27 cellular contexts compared by ENCODE assay signal in genomic region chr20:58921564-58921963, GRCh38. TPM values are rescaled to one million over a fixed set of nuclear protein-coding genes. Genes with fewer than 3 reads are reported as not detected.
DNase-seq lines count a peak whose midpoint lies in the region; ATAC-seq and TF ChIP-seq lines count a peak whose summit lies in the region.
"Had no signal": no experiment of that assay in that cellular context is flagged by ENCODE, and none has a peak within 500 bp of the region (broad histone marks: within the 10 kb centered on the region; RNA-seq: fewer than 3 reads in every experiment).

No MANE protein-coding gene starts in this region.

- no peak overlapping the region for H3K4me3 Mint-ChIP-seq in stimulated activated naive CD8-positive, alpha-beta T cell treated with anti-CD3 and anti-CD28 coated beads, Interleukin-15, amount 100 ng/mL, for 72 hours
- H3K4me3 Mint-ChIP-seq: activated CD4-positive, alpha-beta memory T cell treated with anti-CD3 and anti-CD28 coated beads for 36 hours; activated naive CD8-positive, alpha-beta T cell treated with anti-CD3 and anti-CD28 coated beads, Interleukin-2, amount 10 ng/mL, durations not matched to agents 7 days and 5 days; dendritic cell treated with granulocyte-macrophage colony-stimulating factor and Interleukin-4, amounts not matched to agents 40 ng/mL and 50 ng/mL, for 4 days; H9; natural killer cell treated with Interleukin-12 subunit alpha and Interleukin-12 subunit beta and Interleukin-15 and Interleukin-18, amount 100 ng/mL, for 72 hours; stimulated activated memory B cell treated with anti-CD40 and anti-IgM and Interleukin-4, amounts not matched to agents 10 μg/mL and 1 μg/mL and 100 μg/mL, for 72 hours; T-cell had no signal

- H3K27ac ChIP-seq in thyroid gland (no peak overlapping the region), sigmoid colon (no peak overlapping the region)
- H3K27ac ChIP-seq: BLaER1, spleen, uterus had no signal

- H3K36me3 ChIP-seq in thyroid gland (no peaks in the 10 kb centered on the region), sigmoid colon (no peaks in the 10 kb centered on the region)
- H3K36me3 ChIP-seq: BLaER1, spleen, uterus had no signal

- H3K4me1 Mint-ChIP-seq in stimulated activated naive CD8-positive, alpha-beta T cell treated with anti-CD3 and anti-CD28 coated beads, Interleukin-15, amount 100 ng/mL, for 72 hours: no peaks in the 10 kb centered on the region
- H3K4me1 Mint-ChIP-seq: activated naive CD8-positive, alpha-beta T cell treated with anti-CD3 and anti-CD28 coated beads, Interleukin-2, amount 10 ng/mL, durations not matched to agents 7 days and 5 days; stimulated activated memory B cell treated with anti-CD40 and anti-IgM and Interleukin-4, amounts not matched to agents 10 μg/mL and 1 μg/mL and 100 μg/mL, for 72 hours; T-cell had no signal

- WGBS in thyroid gland, 2 donors: 60 to 64% methylated on average over 6 of the region's 6 CpGs
- WGBS in sigmoid colon, 2 donors: 60 to 76% methylated on average over 6 of the region's 6 CpGs

- ATAC-seq in stimulated activated naive CD8-positive, alpha-beta T cell treated with anti-CD3 and anti-CD28 coated beads, Interleukin-15, amount 100 ng/mL, for 72 hours: no peak
- ATAC-seq: natural killer cell treated with Interleukin-12 subunit alpha and Interleukin-12 subunit beta and Interleukin-15 and Interleukin-18, amount 100 ng/mL, for 72 hours; Panc1; stimulated activated memory B cell treated with anti-CD40 and anti-IgM and Interleukin-4, amounts not matched to agents 10 μg/mL and 1 μg/mL and 100 μg/mL, for 72 hours; T-cell had no signal

- H3K9me3 ChIP-seq in thyroid gland (no peaks in the 10 kb centered on the region), sigmoid colon (no peaks in the 10 kb centered on the region)
- H3K9me3 ChIP-seq: BLaER1, spleen, uterus had no signal

- no peak for TF ChIP-seq CTCF in thyroid gland (IDR thresholded peaks at IDR 0.05)
- TF ChIP-seq CTCF in sigmoid colon (IDR thresholded peaks at IDR 0.05): no peak

- peaks cover 0 to 8% of the 10 kb centered on the region in 2 donors for H3K9me3 Mint-ChIP-seq in stimulated activated naive CD8-positive, alpha-beta T cell treated with anti-CD3 and anti-CD28 coated beads, Interleukin-15, amount 100 ng/mL, for 72 hours
- H3K9me3 Mint-ChIP-seq: activated CD4-positive, alpha-beta memory T cell treated with anti-CD3 and anti-CD28 coated beads for 36 hours; activated naive CD8-positive, alpha-beta T cell treated with anti-CD3 and anti-CD28 coated beads, Interleukin-2, amount 10 ng/mL, durations not matched to agents 7 days and 5 days; dendritic cell treated with granulocyte-macrophage colony-stimulating factor and Interleukin-4, amounts not matched to agents 40 ng/mL and 50 ng/mL, for 4 days; H9; natural killer cell treated with Interleukin-12 subunit alpha and Interleukin-12 subunit beta and Interleukin-15 and Interleukin-18, amount 100 ng/mL, for 72 hours; stimulated activated memory B cell treated with anti-CD40 and anti-IgM and Interleukin-4, amounts not matched to agents 10 μg/mL and 1 μg/mL and 100 μg/mL, for 72 hours; T-cell had no signal

- TF ChIP-seq EP300 in sigmoid colon (IDR thresholded peaks at IDR 0.05): no peak

- peaks cover 4 to 10% of the 10 kb centered on the region in 2 donors for H3K4me1 ChIP-seq in thyroid gland
- H3K4me1 ChIP-seq in sigmoid colon: no peaks in the 10 kb centered on the region
- H3K4me1 ChIP-seq: spleen, uterus had no signal

- peaks cover 9% of the 10 kb centered on the region for H3K27me3 Mint-ChIP-seq in stimulated activated naive CD8-positive, alpha-beta T cell treated with anti-CD3 and anti-CD28 coated beads, Interleukin-15, amount 100 ng/mL, for 72 hours
- H3K27me3 Mint-ChIP-seq: activated CD4-positive, alpha-beta memory T cell treated with anti-CD3 and anti-CD28 coated beads for 36 hours; stimulated activated memory B cell treated with anti-CD40 and anti-IgM and Interleukin-4, amounts not matched to agents 10 μg/mL and 1 μg/mL and 100 μg/mL, for 72 hours; T-cell had no signal

- H3K27me3 ChIP-seq in thyroid gland (no peaks in the 10 kb centered on the region), sigmoid colon (no peaks in the 10 kb centered on the region)
- H3K27me3 ChIP-seq: BLaER1, spleen, uterus had no signal

- intact Hi-C loops in thyroid gland (cut with DNase I): no loop called here
- intact Hi-C loops in sigmoid colon (cut with DNase I): no loop called here

- peak; percentile 66 to 70 for DNase-seq in NCI-H524 (lab: John Stamatoyannopoulos, UW)
- no peak for DNase-seq in NCI-H524 treated with DMSO at 0.1 percent for 48 hours (lab: John Stamatoyannopoulos, UW)
- DNase-seq in NCI-H128 (lab: John Stamatoyannopoulos, UW; ENCODE audit: unreplicated experiment): peak; percentile 68
- DNase-seq in NCI-H2227 treated with DMSO at 0.1 percent for 48 hours (lab: John Stamatoyannopoulos, UW): peak; percentile 88
- DNase-seq in thyroid gland: peak; percentile 50 to 57
- no peak for DNase-seq in stimulated activated naive CD8-positive, alpha-beta T cell treated with anti-CD3 and anti-CD28 coated beads, Interleukin-15, amount 100 ng/mL, for 72 hours
- no peak for DNase-seq in sigmoid colon
- no peak for DNase-seq in NCI-H446 treated with DMSO at 0.1 percent for 48 hours (lab: John Stamatoyannopoulos, UW)
- DNase-seq: ACHN; activated CD4-positive, alpha-beta memory T cell treated with anti-CD3 and anti-CD28 coated beads for 36 hours; activated CD4-positive, CD25-positive, alpha-beta regulatory T cell; activated naive CD8-positive, alpha-beta T cell treated with anti-CD3 and anti-CD28 coated beads, Interleukin-2, amount 10 ng/mL, durations not matched to agents 7 days and 5 days; caudate nucleus; EL; H9; islet precursor cell; NCI-H1048; retina; spleen; stimulated activated CD4-positive, alpha-beta T cell treated with anti-CD3 and anti-CD28 coated beads, Interleukin-4, amount 100 ng/mL, for 1 hour; T-cell; uterus had no signal

- TF ChIP-seq POLR2A in thyroid gland (IDR thresholded peaks at IDR 0.05) (no peak), sigmoid colon (IDR thresholded peaks at IDR 0.05) (no peak)

- no peak overlapping the region for H3K4me3 ChIP-seq in thyroid gland (replicated peaks in 1 of 3)
- H3K4me3 ChIP-seq in sigmoid colon: no peak overlapping the region
- H3K4me3 ChIP-seq: BLaER1, spleen, uterus had no signal

- no peak overlapping the region for H3K27ac Mint-ChIP-seq in stimulated activated naive CD8-positive, alpha-beta T cell treated with anti-CD3 and anti-CD28 coated beads, Interleukin-15, amount 100 ng/mL, for 72 hours
- H3K27ac Mint-ChIP-seq: activated CD4-positive, alpha-beta memory T cell treated with anti-CD3 and anti-CD28 coated beads for 36 hours; activated naive CD8-positive, alpha-beta T cell treated with anti-CD3 and anti-CD28 coated beads, Interleukin-2, amount 10 ng/mL, durations not matched to agents 7 days and 5 days; dendritic cell treated with granulocyte-macrophage colony-stimulating factor and Interleukin-4, amounts not matched to agents 40 ng/mL and 50 ng/mL, for 4 days; H9; natural killer cell treated with Interleukin-12 subunit alpha and Interleukin-12 subunit beta and Interleukin-15 and Interleukin-18, amount 100 ng/mL, for 72 hours; stimulated activated memory B cell treated with anti-CD40 and anti-IgM and Interleukin-4, amounts not matched to agents 10 μg/mL and 1 μg/mL and 100 μg/mL, for 72 hours; T-cell had no signal

RNA-seq across cellular contexts. Expression of gene NELFCD, which starts 59.5 kb away (rescaled TPM):
- total RNA-seq in thyroid gland (100 to 1,000 TPM in 3 of 4 donors, 10 to 100 TPM in 1; 96.6 to 129 (median 113) TPM), sigmoid colon (10 to 100 TPM; 36.3 to 53.2 (median 43.7) TPM)
- polyA plus RNA-seq in sigmoid colon: 10 to 100 TPM; 22.7 to 43.6 (median 27.6) TPM

Comparison
In these comparisons a context has a peak if more than half of its experiments do, and no peak if none do; other contexts are left out.
1. DNase-seq: peak in NCI-H524 (2 of 2), NCI-H128 (single experiment), NCI-H2227 treated with DMSO at 0.1 percent for 48 hours (single experiment) and thyroid gland (2 of 2); none in NCI-H524 treated with DMSO at 0.1 percent for 48 hours (single experiment), stimulated activated naive CD8-positive, alpha-beta T cell treated with anti-CD3 and anti-CD28 coated beads, Interleukin-15, amount 100 ng/mL, for 72 hours (0 of 2), sigmoid colon (single experiment) and NCI-H446 treated with DMSO at 0.1 percent for 48 hours (single experiment).